26 cellular contexts compared by ENCODE assay signal in the genomic region with DNA sequence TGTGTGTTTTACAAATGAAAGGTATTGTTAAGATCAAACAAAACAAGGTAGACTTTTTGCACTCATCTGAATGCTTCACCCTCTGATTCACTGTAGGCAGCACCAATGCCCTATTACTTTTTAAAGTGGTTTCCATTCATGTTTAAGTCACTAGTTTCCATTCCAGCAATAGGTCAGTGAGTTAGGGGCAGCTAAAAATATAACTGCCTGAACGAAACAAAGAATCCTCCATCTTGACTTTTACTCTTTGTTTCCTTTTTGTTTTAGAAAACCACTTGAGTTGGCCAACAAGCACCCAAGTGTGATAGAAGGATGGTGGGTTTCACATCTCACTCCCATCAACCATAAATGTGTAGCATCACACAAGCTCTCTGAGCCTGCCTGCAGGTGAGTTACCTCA. TPM values are rescaled to one million over a fixed set of nuclear protein-coding genes. Genes with fewer than 3 reads are reported as not detected.
DNase-seq lines count a peak whose midpoint lies in the region; ATAC-seq and TF ChIP-seq lines count a peak whose summit lies in the region.
"Had no signal": no experiment of that assay in that cellular context is flagged by ENCODE, and none has a peak within 500 bp of the region (broad histone marks: within the 10 kb centered on the region; RNA-seq: fewer than 3 reads in every experiment).

No MANE protein-coding gene starts in this region.

- H3K9me3 ChIP-seq in right atrium auricular region = no peaks in the 10 kb centered on the region
- H3K9me3 ChIP-seq: esophagus muscularis mucosa, SJSA1, vagina had no signal

- no peaks in the 10 kb centered on the region for H3K36me3 ChIP-seq in right atrium auricular region
- H3K36me3 ChIP-seq: esophagus muscularis mucosa, SJSA1, vagina had no signal

- no peak overlapping the region for H3K4me3 ChIP-seq in right atrium auricular region
- H3K4me3 ChIP-seq: esophagus muscularis mucosa, PC-9, SJSA1, vagina had no signal

- intact Hi-C loops in cardiac septum (cut with DNase I) = no loop called here

- ATAC-seq in GM21723 (IDR thresholded peaks at IDR 0.05; ENCODE audit: unreplicated experiment) = peak; percentile 83
- ATAC-seq in HG03521 (IDR thresholded peaks at IDR 0.05; ENCODE audit: unreplicated experiment) = peak; percentile 61
- ATAC-seq in GM21529 (IDR thresholded peaks at IDR 0.05; ENCODE audit: unreplicated experiment) = no peak
- ATAC-seq: left cardiac atrium had no signal

- H3K27me3 ChIP-seq in right atrium auricular region = no peaks in the 10 kb centered on the region
- H3K27me3 ChIP-seq: esophagus muscularis mucosa, SJSA1, vagina had no signal

- H3K4me1 ChIP-seq in right atrium auricular region = peaks cover 0 to 70% of the 10 kb centered on the region in 2 donors
- H3K4me1 ChIP-seq: vagina had no signal

- DNase-seq in right atrium auricular region (ENCODE audit: low spot score) (no peak), cardiac septum (ENCODE audit: low spot score) (no peak), HT-29 (ENCODE audit: low spot score) (no peak), NCI-H526 (lab: John Stamatoyannopoulos, UW) (no peak), cerebellar nuclear complex (lab: John Stamatoyannopoulos, UW) (no peak)
- DNase-seq: activated B cell treated with CpG ODN at 0.5 μM for 24 hours; activated CD8-positive, alpha-beta memory T cell treated with anti-CD3 and anti-CD28 coated beads for 24 hours; activated naive CD4-positive, alpha-beta T cell treated with anti-CD3 and anti-CD28 coated beads, Interleukin-2, amount 50 U/mL, for 16 hours; activated T-cell treated with anti-CD3 and anti-CD28 coated beads, Interleukin-2, amount 50 U/mL, for 48 hours; DMS 273 treated with DMSO at 0.1 percent for 48 hours; effector memory CD4-positive, alpha-beta T cell; left cardiac atrium; midbrain; NCI-H146; nephron progenitor cell; PC-9; posterior cingulate gyrus; T-helper 2 cell had no signal

- H3K27ac ChIP-seq in right atrium auricular region = peak overlapping the region; percentile 7 to 75
- H3K27ac ChIP-seq: C4-2B, esophagus muscularis mucosa, PC-9, SJSA1, vagina had no signal

- no peak for TF ChIP-seq CTCF in right atrium auricular region (IDR thresholded peaks at IDR 0.05)

RNA-seq across cellular contexts. Expression of a gene that starts 25.5 kb away (rescaled TPM):
- 100 to 1,000 TPM in 1 of 2 donors, 10 to 100 TPM in 1; 99.8 to 114 TPM for total RNA-seq in right atrium auricular region
- 376 TPM for total RNA-seq in cardiac septum
- total RNA-seq in HT-29 (2014; rRNA removed; shearing (Covaris generic)) = 4.0 and 7.4 TPM in 2 replicates
- total RNA-seq: chondrocyte had no signal

Comparison
In these comparisons a context has a peak if more than half of its experiments do, and no peak if none do; other contexts are left out.
1. RNA of a gene that starts 25.5 kb away (total RNA-seq): 376 TPM in cardiac septum (single experiment) and 99.8 to 114 TPM in right atrium auricular region; 4.0 to 7.4 TPM in HT-29; every median in the first group is over 10 times any median in the second.